26 cellular contexts compared by ENCODE assay signal in the genomic region with DNA sequence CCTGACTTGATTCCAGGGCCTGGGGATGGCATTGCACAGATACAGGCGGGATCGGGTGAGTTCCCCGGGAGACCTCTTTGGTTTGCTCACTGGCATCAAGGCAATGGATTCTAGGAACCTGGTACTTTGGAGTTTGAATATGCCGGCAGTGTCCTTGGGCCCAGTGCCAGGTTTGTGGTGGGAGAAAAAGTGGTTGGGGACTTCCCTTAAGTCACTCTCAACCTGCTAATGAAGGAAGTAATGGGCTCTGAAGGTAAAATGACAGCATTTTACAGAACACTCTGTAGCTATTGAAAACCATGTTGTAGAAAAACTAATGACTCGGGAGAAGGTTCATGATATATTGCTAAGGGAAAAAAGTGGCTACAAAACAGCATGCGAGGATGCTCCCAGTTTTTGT.
"Had no signal": no experiment of that assay in that cellular context is flagged by ENCODE, and none has a peak within 500 bp of the region (broad histone marks: within the 10 kb centered on the region; RNA-seq: fewer than 3 reads in every experiment).

No MANE protein-coding gene starts in this region.

- H3K4me1 ChIP-seq: colonic mucosa, left ventricle myocardium inferior, right lobe of liver had no signal

- H3K4me3 Mint-ChIP-seq: activated CD4-positive, alpha-beta memory T cell treated with anti-CD3 and anti-CD28 coated beads for 36 hours; activated naive CD8-positive, alpha-beta T cell; activated T-helper 1 cell treated with anti-CD3 and anti-CD28 coated beads, Interleukin-12 subunit alpha, Interleukin-12 subunit beta, Interleukin-2, Interleukin-4 antibody, amounts not matched to agents 30 ng/mL and 10 ng/mL and 1 ng/mL, durations not matched to agents 14 hours and 24 hours and 36 hours; effector memory CD8-positive, alpha-beta T cell; naive thymus-derived CD8-positive, alpha-beta T cell; neural progenitor cell; stimulated activated naive B cell treated with anti-CD40 and anti-IgM and Interleukin-4, amounts not matched to agents 10 μg/mL and 1 μg/mL and 100 μg/mL, for 72 hours; type B pancreatic cell had no signal

- H3K9me3 Mint-ChIP-seq: activated CD4-positive, alpha-beta memory T cell treated with anti-CD3 and anti-CD28 coated beads for 36 hours; activated T-helper 1 cell treated with anti-CD3 and anti-CD28 coated beads, Interleukin-12 subunit alpha, Interleukin-12 subunit beta, Interleukin-2, Interleukin-4 antibody, amounts not matched to agents 30 ng/mL and 10 ng/mL and 1 ng/mL, durations not matched to agents 14 hours and 24 hours and 36 hours; naive thymus-derived CD8-positive, alpha-beta T cell; neural progenitor cell; type B pancreatic cell had no signal

- H3K27ac Mint-ChIP-seq: activated CD4-positive, alpha-beta memory T cell treated with anti-CD3 and anti-CD28 coated beads for 36 hours; activated naive CD8-positive, alpha-beta T cell; activated T-helper 1 cell treated with anti-CD3 and anti-CD28 coated beads, Interleukin-12 subunit alpha, Interleukin-12 subunit beta, Interleukin-2, Interleukin-4 antibody, amounts not matched to agents 30 ng/mL and 10 ng/mL and 1 ng/mL, durations not matched to agents 14 hours and 24 hours and 36 hours; effector memory CD8-positive, alpha-beta T cell; naive thymus-derived CD8-positive, alpha-beta T cell; neural progenitor cell; stimulated activated naive B cell treated with anti-CD40 and anti-IgM and Interleukin-4, amounts not matched to agents 10 μg/mL and 1 μg/mL and 100 μg/mL, for 72 hours; type B pancreatic cell had no signal

- H3K4me3 ChIP-seq: colonic mucosa, dorsolateral prefrontal cortex, left ventricle myocardium inferior, neural progenitor cell, right lobe of liver, skin epidermis, thoracic aorta, vagina had no signal

- H3K27ac ChIP-seq: colonic mucosa, dorsolateral prefrontal cortex, left ventricle myocardium inferior, neural progenitor cell, right lobe of liver, skin epidermis, thoracic aorta, vagina, VCaP had no signal

- H2AFZ ChIP-seq: neural progenitor cell had no signal

- H3K4me2 ChIP-seq: neural progenitor cell had no signal

- H3K9me3 ChIP-seq: colonic mucosa, left ventricle myocardium inferior, right lobe of liver, thoracic aorta, vagina had no signal

- H3K4me1 Mint-ChIP-seq: stimulated activated naive B cell treated with anti-CD40 and anti-IgM and Interleukin-4, amounts not matched to agents 10 μg/mL and 1 μg/mL and 100 μg/mL, for 72 hours had no signal

- H3K9ac ChIP-seq: neural progenitor cell had no signal

- ATAC-seq: activated CD4-positive, CD25-positive, alpha-beta regulatory T cell treated with anti-CD3 and anti-CD28 coated beads, Interleukin-2, amount 50 U/mL, for 24 hours; effector memory CD8-positive, alpha-beta T cell; esophagus mucosa; naive thymus-derived CD8-positive, alpha-beta T cell; right lobe of liver had no signal

- DNase-seq: activated CD4-positive, alpha-beta memory T cell treated with anti-CD3 and anti-CD28 coated beads for 36 hours; activated gamma-delta T cell treated with Interleukin-2 at 50 U/mL for 16 hours; amniotic stem cell; colonic mucosa; dorsolateral prefrontal cortex; effector memory CD8-positive, alpha-beta T cell; hypothalamus; left ventricle myocardium inferior; naive thymus-derived CD8-positive, alpha-beta T cell; posterior cingulate gyrus; right lobe of liver; stimulated activated CD8-positive, alpha-beta memory T cell treated with anti-CD3 and anti-CD28 coated beads, Interleukin-4, amount 100 ng/mL, for 48 hours; stimulated activated naive B cell treated with anti-CD40 and anti-IgM and Interleukin-4, amounts not matched to agents 10 μg/mL and 1 μg/mL and 100 μg/mL, for 72 hours had no signal

- H3K36me3 ChIP-seq: colonic mucosa, left ventricle myocardium inferior, neural progenitor cell, right lobe of liver, thoracic aorta, vagina had no signal

- FAIRE-seq: bronchial epithelial cell, endothelial cell of umbilical vein, frontal cortex had no signal

- H3K27me3 ChIP-seq: colonic mucosa, neural progenitor cell, right lobe of liver, vagina had no signal

- H3K36me3 Mint-ChIP-seq: activated CD4-positive, alpha-beta memory T cell treated with anti-CD3 and anti-CD28 coated beads for 36 hours; activated naive CD8-positive, alpha-beta T cell; naive thymus-derived CD8-positive, alpha-beta T cell; neural progenitor cell; stimulated activated naive B cell treated with anti-CD40 and anti-IgM and Interleukin-4, amounts not matched to agents 10 μg/mL and 1 μg/mL and 100 μg/mL, for 72 hours; type B pancreatic cell had no signal
